21 cellular contexts compared by ENCODE assay signal in genomic region chr4:82775243-82775642, GRCh38. TPM values are rescaled to one million over a fixed set of nuclear protein-coding genes. Genes with fewer than 3 reads are reported as not detected.
A peak's percentile ranks its signal among the peaks of the same experiment; 100 is the strongest.
DNase-seq lines count a peak whose midpoint lies in the region; ATAC-seq and TF ChIP-seq lines count a peak whose summit lies in the region.
"Had no signal": no experiment of that assay in that cellular context is flagged by ENCODE, and none has a peak within 500 bp of the region (broad histone marks: within the 10 kb centered on the region; RNA-seq: fewer than 3 reads in every experiment).

No MANE protein-coding gene starts in this region.

- no peak overlapping the region for H2AFZ ChIP-seq in smooth muscle cell (ENCODE audit: low read depth)
- H2AFZ ChIP-seq: GM23338 had no signal

- H3K9me3 ChIP-seq in AG04450 (ENCODE audit: control insufficient read depth, insufficient read depth, low read length) (no peaks in the 10 kb centered on the region), smooth muscle cell (replicated peaks; ENCODE audit: low read depth) (no peaks in the 10 kb centered on the region)

- no peaks in the 10 kb centered on the region for H3K36me3 ChIP-seq in smooth muscle cell (ENCODE audit: low read depth)

- peaks cover 20% of the 10 kb centered on the region for H3K4me1 ChIP-seq in smooth muscle cell (ENCODE audit: low read depth)

- POLR2A ChIA-PET in AG04450 (lab: Yijun Ruan, JAX): no interaction called here

- H3K27ac Mint-ChIP-seq in brain: peak overlapping the region in 4 of 5 experiments; percentile 34 to 87 (median 46)
- H3K27ac Mint-ChIP-seq: B cell, GM23338 had no signal

- 83% methylated on average over 5 of the region's 5 CpGs for WGBS in smooth muscle cell (ENCODE audit: low lambda C conversion rate)

- H3K27me3 Mint-ChIP-seq in brain: no peaks in the 10 kb centered on the region

- H3K4me1 Mint-ChIP-seq in brain: peaks cover 38% of the 10 kb centered on the region
- H3K4me1 Mint-ChIP-seq: B cell had no signal

- peak overlapping the region; percentile 71 for H3K4me2 ChIP-seq in smooth muscle cell
- H3K4me2 ChIP-seq: GM23338 had no signal

- TF ChIP-seq CTCF in AG04450 (IDR thresholded peaks at IDR 0.05; ENCODE audit: low read depth, low read length): no peak
- no peak for TF ChIP-seq CTCF in brain (conservative IDR thresholded peaks at IDR 0.05)
- no peak for TF ChIP-seq CTCF in smooth muscle cell (IDR thresholded peaks at IDR 0.05; ENCODE audit: borderline replicate concordance, insufficient read depth, poor library complexity, severe bottlenecking)

- CTCF ChIA-PET in AG04450 (lab: Charles Lee): interaction anchor here (0.6 kb wide), 1 partner anchor 36 kb away, joined by 3 read pairs; no protein-coding TSS in a partner anchor

- peak overlapping the region in 1 of 5 experiments; percentile 6 for H3K4me3 Mint-ChIP-seq in brain
- H3K4me3 Mint-ChIP-seq: B cell, GM23338 had no signal

- H3F3A ChIP-seq in smooth muscle cell (ENCODE audit: low read depth): no peaks in the 10 kb centered on the region

- H3K27me3 ChIP-seq in AG04450 (ENCODE audit: control insufficient read depth, insufficient read depth, low read length): peaks cover 9% of the 10 kb centered on the region
- H3K27me3 ChIP-seq in layer of hippocampus (ENCODE audit: control insufficient read depth, insufficient read depth, low read length): no peaks in the 10 kb centered on the region
- no peaks in the 10 kb centered on the region for H3K27me3 ChIP-seq in smooth muscle cell (ENCODE audit: low read depth)

- H3K36me3 Mint-ChIP-seq in brain: peaks cover 45% of the 10 kb centered on the region

- no peak overlapping the region for H3K4me3 ChIP-seq in AG04450 (ENCODE audit: low read depth, low read length)
- no peak overlapping the region for H3K4me3 ChIP-seq in smooth muscle cell
- H3K4me3 ChIP-seq: GM23338 had no signal

- H3K27ac ChIP-seq in AG04450 (ENCODE audit: low read depth, low read length) (peak overlapping the region; percentile 2), layer of hippocampus (ENCODE audit: low read depth, low read length) (peak overlapping the region; percentile 71), smooth muscle cell (ENCODE audit: low read depth) (peak overlapping the region; percentile 42)

- DNase-seq in AG04450 (ENCODE audit: low read depth, low spot score) (no peak), smooth muscle cell (lab: John Stamatoyannopoulos, UW; ENCODE audit: unreplicated experiment) (no peak), SW 1271 (lab: John Stamatoyannopoulos, UW) (no peak), RKO (ENCODE audit: low spot score) (no peak)
- DNase-seq: 8988T, COR-L47, KG1, NCI-H187, NCI-H2107, NCI-H510A, NCI-H774, OCI-M1, RPMI8226, SIG-M5 had no signal

- H3K9ac ChIP-seq in smooth muscle cell (ENCODE audit: low read depth): no peak overlapping the region

- ATAC-seq in GM21360 (IDR thresholded peaks at IDR 0.05; ENCODE audit: unreplicated experiment) (no peak), HG03439 (IDR thresholded peaks at IDR 0.05; ENCODE audit: unreplicated experiment) (no peak)
- ATAC-seq: GM23338, HepG2 had no signal

- H3K79me2 ChIP-seq in smooth muscle cell (ENCODE audit: low read depth): no peaks in the 10 kb centered on the region

- no peaks in the 10 kb centered on the region for H4K20me1 ChIP-seq in smooth muscle cell (ENCODE audit: low read depth)

- peaks cover 0 to 6% (median 2%) of the 10 kb centered on the region in 5 experiments for H3K9me3 Mint-ChIP-seq in brain
- H3K9me3 Mint-ChIP-seq: GM23338 had no signal

RNA-seq across cellular contexts. Expression of gene SCD5, which starts 23.4 kb away (rescaled TPM):
- polyA plus RNA-seq in AG04450 (2011; rRNA removed) (11.9 and 13.1 TPM in 2 replicates), brain (ENCODE audit: insufficient read depth, low read depth, low replicate concordance) (188 TPM), smooth muscle cell (9.2 and 9.6 TPM in 2 replicates)
- polyA minus RNA-seq in AG04450 (2011; rRNA and poly(A)+ RNA removed): 9.6 and 11.4 TPM in 2 replicates
- 16.0 and 24.3 TPM in 2 replicates for total RNA-seq in smooth muscle cell
- total RNA-seq: B cell, HepG2 had no signal
- polyA plus RNA-seq: HepG2 had no signal

Comparison
In these comparisons a context has a peak if more than half of its experiments do, and no peak if none do; other contexts are left out.
1. H3K27ac ChIP-seq: peak in every context shown above with its lines; median percentile 71 in layer of hippocampus; 42 in smooth muscle cell; 2 in AG04450.
2. RNA of gene SCD5, which starts 23.4 kb away (polyA plus RNA-seq): 188 TPM in brain (single experiment); 11.9 to 13.1 TPM in AG04450 and 9.2 to 9.6 TPM in smooth muscle cell; every median in the first group is over 10 times any median in the second.